In the genomic region with DNA sequence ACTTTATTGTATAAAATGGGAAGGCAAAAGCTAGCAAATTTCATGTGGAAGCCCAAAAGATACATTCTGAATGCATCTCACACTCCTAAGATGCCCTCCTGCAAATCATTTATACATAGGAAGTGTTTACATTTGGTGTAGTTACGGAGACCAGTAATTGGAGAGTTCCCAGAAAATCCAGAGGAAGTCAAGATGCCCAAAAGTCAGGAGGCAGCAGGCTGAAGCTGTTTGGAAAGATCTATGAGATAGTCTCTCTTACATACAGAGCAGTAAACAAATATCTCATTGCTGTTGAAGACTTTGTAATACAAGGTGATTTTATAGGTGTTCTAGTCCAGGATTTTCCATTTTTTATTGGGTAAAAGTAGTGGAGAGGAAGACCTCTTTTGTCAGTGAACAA, we compare ENCODE assay signal across 18 cellular contexts. TPM values are rescaled to one million over a fixed set of nuclear protein-coding genes. Genes with fewer than 3 reads are reported as not detected.
DNase-seq lines count a peak whose midpoint lies in the region; ATAC-seq, FAIRE-seq and TF ChIP-seq lines count a peak whose summit lies in the region.
"Had no signal": no experiment of that assay in that cellular context is flagged by ENCODE, and none has a peak within 500 bp of the region (broad histone marks: within the 10 kb centered on the region; RNA-seq: fewer than 3 reads in every experiment).

No MANE protein-coding gene starts in this region.

- no peaks in the 10 kb centered on the region for H3K9me1 ChIP-seq in endothelial cell of umbilical vein (replicated peaks; ENCODE audit: control insufficient read depth, extremely low read depth, insufficient read depth, low read length)

- H3K79me2 ChIP-seq in PC-3 (ENCODE audit: low read length) (no peaks in the 10 kb centered on the region), endothelial cell of umbilical vein (ENCODE audit: control insufficient read depth, insufficient read depth, low read length) (no peaks in the 10 kb centered on the region)

- H4K20me1 ChIP-seq in PC-3 (ENCODE audit: low read length), result no peaks in the 10 kb centered on the region
- no peaks in the 10 kb centered on the region for H4K20me1 ChIP-seq in endothelial cell of umbilical vein (replicated peaks; ENCODE audit: control insufficient read depth, extremely low read depth, insufficient read depth, low read length)

- peak overlapping the region; percentile 19 for H3K27ac ChIP-seq in left ventricle myocardium inferior (replicated peaks)
- peak overlapping the region; percentile 67 for H3K27ac ChIP-seq in PC-3 (ENCODE audit: low read length)
- H3K27ac ChIP-seq in endothelial cell of umbilical vein (ENCODE audit: insufficient read depth, low read depth, low read length), result no peak overlapping the region
- H3K27ac ChIP-seq: BLaER1 treated with 17β-estradiol and CSF1 and Interleukin-3, amounts not matched to agents 10 nM and 100 nM; GM23248; HL-60 had no signal

- peak; percentile 60 for ATAC-seq in PC-3
- ATAC-seq: HCT116 had no signal

- no peaks in the 10 kb centered on the region for H3F3A ChIP-seq in PC-3 (ENCODE audit: low read length, unreplicated experiment)

- H3K9me3 ChIP-seq in left ventricle myocardium inferior (replicated peaks), result no peaks in the 10 kb centered on the region
- no peaks in the 10 kb centered on the region for H3K9me3 ChIP-seq in PC-3 (ENCODE audit: low read length)
- no peaks in the 10 kb centered on the region for H3K9me3 ChIP-seq in endothelial cell of umbilical vein (replicated peaks; ENCODE audit: control insufficient read depth, insufficient read depth, low read length)
- H3K9me3 ChIP-seq: Caco-2 had no signal

- H2AFZ ChIP-seq in PC-3 (ENCODE audit: low read length) (peak overlapping the region; percentile 67; the same call in 1 of the 2 replicates), endothelial cell of umbilical vein (ENCODE audit: low read depth, low read length) (no peak overlapping the region)
- H2AFZ ChIP-seq: GM23248 had no signal

- dilution Hi-C loops in endothelial cell of umbilical vein (cut with MboI; ENCODE audit: extremely low pct_ligation_motif_present, low sequenced_read_pairs), result no loop called here

- H3K27me3 Mint-ChIP-seq in CD14-positive monocyte (ENCODE audit: low read depth in 3 of 3), result peaks cover 0 to 2% (median 0%) of the 10 kb centered on the region in 3 donors
- H3K27me3 Mint-ChIP-seq: B cell; CD4-positive, alpha-beta T cell had no signal

- H3K9me2 ChIP-seq in PC-3 (replicated peaks; ENCODE audit: low read length), result no peaks in the 10 kb centered on the region

- POLR2A ChIA-PET in PC-3 (lab: Charles Lee; ENCODE audit: unreplicated experiment) (no interaction called here), endothelial cell of umbilical vein (lab: Charles Lee) (no interaction called here)

- FAIRE-seq in endothelial cell of umbilical vein (lab: Jason Lieb, UNC), result no peak
- FAIRE-seq in RCC 7860 (lab: Jason Lieb, UNC), result no peak
- FAIRE-seq: D721Med, GM12891, GM19239 had no signal

- no peak for TF ChIP-seq POLR2A in endothelial cell of umbilical vein (IDR thresholded peaks at IDR 0.05; ENCODE audit: low read depth, low read length)

- H3K9me3 Mint-ChIP-seq in CD14-positive monocyte, result peaks cover 4 to 14% (median 8%) of the 10 kb centered on the region in 7 donors
- H3K9me3 Mint-ChIP-seq: HFFc6 had no signal

- H3K4me1 Mint-ChIP-seq in CD14-positive monocyte, result no peaks in the 10 kb centered on the region

- TF ChIP-seq CTCF in left ventricle myocardium inferior (IDR thresholded peaks at IDR 0.05; ENCODE audit: borderline replicate concordance) (no peak), PC-3 (conservative IDR thresholded peaks at IDR 0.05; ENCODE audit: low read depth, low read length) (no peak), endothelial cell of umbilical vein (IDR thresholded peaks at IDR 0.05; ENCODE audit: extremely low read depth in 1 of 2, insufficient read depth in 1 of 2, low read depth in 1 of 2, low read length in 2 of 2) (no peak), CD14-positive monocyte (IDR thresholded peaks at IDR 0.05) (no peak)

- H3K27me3 ChIP-seq in left ventricle myocardium inferior (ENCODE audit: low read depth) (no peaks in the 10 kb centered on the region), PC-3 (ENCODE audit: low read length) (no peaks in the 10 kb centered on the region), endothelial cell of umbilical vein (ENCODE audit: control insufficient read depth in 2 of 2, insufficient read depth in 2 of 2, low read length in 2 of 2) (no peaks in the 10 kb centered on the region)
- H3K27me3 ChIP-seq: BLaER1 treated with 17β-estradiol and CSF1 and Interleukin-3, amounts not matched to agents 10 nM and 100 nM had no signal

- BruUV-seq in PC-3 (replicated peaks; lab: Mats Ljungman, UMichigan), result no TSS peak
- no TSS peak for BruUV-seq in endothelial cell of umbilical vein (replicated peaks; lab: Mats Ljungman, UMichigan)

- peaks cover 31 to 35% of the 10 kb centered on the region in 2 donors for H3K36me3 Mint-ChIP-seq in CD14-positive monocyte

- no peak overlapping the region for H3K4me3 Mint-ChIP-seq in CD14-positive monocyte
- H3K4me3 Mint-ChIP-seq: B cell; CD4-positive, alpha-beta T cell; HFFc6 had no signal

- H3K9ac ChIP-seq in PC-3 (ENCODE audit: low read length) (no peak overlapping the region), endothelial cell of umbilical vein (replicated peaks; ENCODE audit: extremely low read depth, insufficient read depth, low read length) (no peak overlapping the region)
- H3K9ac ChIP-seq: BLaER1 treated with 17β-estradiol and CSF1 and Interleukin-3, amounts not matched to agents 10 nM and 100 nM; GM23248 had no signal

- DNase-seq in left ventricle myocardium inferior (no peak), cardiac septum (ENCODE audit: low spot score) (no peak), PC-3 (peak; percentile 43), endothelial cell of umbilical vein (ENCODE audit: low read depth, low spot score) (peak; percentile 11), CD14-positive monocyte (ENCODE audit: low spot score) (no peak), RCC 7860 (ENCODE audit: low spot score) (no peak)
- no peak for DNase-seq in stimulated activated naive CD4-positive, alpha-beta T cell treated with Interleukin-2 at 50 U/mL for 16 hours (lab: John Stamatoyannopoulos, UW)
- DNase-seq: Caco-2; CD4-positive, alpha-beta T cell; GM23248; HFFc6 had no signal

- H3K4me2 ChIP-seq in PC-3 (ENCODE audit: low read length) (peak overlapping the region; percentile 80), endothelial cell of umbilical vein (ENCODE audit: insufficient read depth, low read length) (no peak overlapping the region)
- H3K4me2 ChIP-seq: BLaER1 treated with 17β-estradiol and CSF1 and Interleukin-3, amounts not matched to agents 10 nM and 100 nM had no signal

- peaks cover 52% of the 10 kb centered on the region for H3K36me3 ChIP-seq in left ventricle myocardium inferior
- no peaks in the 10 kb centered on the region for H3K36me3 ChIP-seq in PC-3 (ENCODE audit: low read depth, low read length)
- peaks cover 0 to 2% of the 10 kb centered on the region in 2 experiments for H3K36me3 ChIP-seq in endothelial cell of umbilical vein (ENCODE audit: control insufficient read depth in 2 of 2, extremely low read depth in 1 of 2, insufficient read depth in 2 of 2, low read length in 2 of 2)

- no peak overlapping the region for H3K27ac Mint-ChIP-seq in CD14-positive monocyte
- H3K27ac Mint-ChIP-seq: B cell; CD4-positive, alpha-beta T cell; HFFc6 had no signal

- H3K4me3 ChIP-seq in left ventricle myocardium inferior (no peak overlapping the region), PC-3 (ENCODE audit: low read length) (peak overlapping the region; percentile 54), endothelial cell of umbilical vein (replicated peaks in 1 of 3; ENCODE audit: insufficient read depth in 1 of 3, low read depth in 1 of 3, low read length in 3 of 3) (no peak overlapping the region)
- H3K4me3 ChIP-seq: BLaER1 treated with 17β-estradiol and CSF1 and Interleukin-3, amounts not matched to agents 10 nM and 100 nM; GM23248 had no signal

- intact Hi-C loops in left ventricle myocardium inferior (cut with micrococcal nuclease) (no loop called here), cardiac septum (cut with DNase I) (no loop called here), PC-3 (cut with micrococcal nuclease) (no loop called here), endothelial cell of umbilical vein (cut with micrococcal nuclease) (no loop called here), CD14-positive monocyte (cut with micrococcal nuclease) (no loop called here)

- CTCF ChIA-PET in PC-3 (lab: Charles Lee) (no interaction called here), endothelial cell of umbilical vein (lab: Charles Lee) (interaction anchor here (0.6 to 1.6 kb wide), 4 partner anchors 18 to 460 kb away, joined by 3 to 6 read pairs (median 4); no protein-coding TSS in a partner anchor)

- H3K4me1 ChIP-seq in left ventricle myocardium inferior, result peaks cover 85% of the 10 kb centered on the region
- peaks cover 18% of the 10 kb centered on the region for H3K4me1 ChIP-seq in PC-3 (ENCODE audit: insufficient read depth, low read length)
- H3K4me1 ChIP-seq in endothelial cell of umbilical vein (ENCODE audit: control insufficient read depth, extremely low read depth, insufficient read depth, low read length), result no peaks in the 10 kb centered on the region
- H3K4me1 ChIP-seq: BLaER1 treated with 17β-estradiol and CSF1 and Interleukin-3, amounts not matched to agents 10 nM and 100 nM; Caco-2 had no signal

RNA-seq across cellular contexts. Expression of gene KLHL24, which starts 8.8 kb away (rescaled TPM):
- total RNA-seq in left ventricle myocardium inferior (217 TPM), cardiac septum (134 TPM), PC-3 (2014; rRNA removed) (7.4 and 10.0 TPM in 2 replicates), endothelial cell of umbilical vein (45.8 and 46.2 TPM in 2 replicates)
- polyA plus RNA-seq in endothelial cell of umbilical vein (14.0 and 18.0 TPM in 2 replicates), CD14-positive monocyte (10 to 100 TPM; 24.1 to 31.4 TPM)
- 12.6 and 15.0 TPM in 2 replicates for polyA plus RNA-seq in endothelial cell of umbilical vein (2011; cell fraction: cytosol; rRNA removed)
- polyA plus RNA-seq in endothelial cell of umbilical vein (2011; cell fraction: nucleus; rRNA removed), result 31.7 and 34.0 TPM in 2 replicates
- polyA plus RNA-seq in endothelial cell of umbilical vein (2012), result 14.0 and 17.5 TPM in 2 replicates
- polyA minus RNA-seq in endothelial cell of umbilical vein, result 84.7 and 88.3 TPM in 2 replicates
- 33.1 TPM for polyA minus RNA-seq in endothelial cell of umbilical vein (2011; cell fraction: cytosol; rRNA and poly(A)+ RNA removed)
- polyA minus RNA-seq in endothelial cell of umbilical vein (2011; cell fraction: nucleus; rRNA and poly(A)+ RNA removed), result 64.9 and 78.2 TPM in 2 replicates

RNA-seq across cellular contexts. Expression of gene YEATS2, which starts 53.4 kb away (rescaled TPM):
- total RNA-seq in left ventricle myocardium inferior, result 10.7 TPM
- 15.5 TPM for total RNA-seq in cardiac septum
- 30.4 and 31.0 TPM in 2 replicates for total RNA-seq in PC-3 (2014; rRNA removed)
- 59.1 and 59.9 TPM in 2 replicates for total RNA-seq in endothelial cell of umbilical vein
- polyA plus RNA-seq in endothelial cell of umbilical vein, result 30.2 and 31.0 TPM in 2 replicates
- 31.4 and 32.0 TPM in 2 replicates for polyA plus RNA-seq in endothelial cell of umbilical vein (2011; cell fraction: cytosol; rRNA removed)
- polyA plus RNA-seq in endothelial cell of umbilical vein (2011; cell fraction: nucleus; rRNA removed), result 71.3 and 71.9 TPM in 2 replicates
- polyA plus RNA-seq in endothelial cell of umbilical vein (2012), result 22.8 and 22.9 TPM in 2 replicates
- 49.5 and 57.4 TPM in 2 replicates for polyA minus RNA-seq in endothelial cell of umbilical vein
- polyA minus RNA-seq in endothelial cell of umbilical vein (2011; cell fraction: cytosol; rRNA and poly(A)+ RNA removed), result 21.6 TPM
- 73.7 and 85.7 TPM in 2 replicates for polyA minus RNA-seq in endothelial cell of umbilical vein (2011; cell fraction: nucleus; rRNA and poly(A)+ RNA removed)
- 1 to 10 TPM; 4.2 to 5.0 TPM for polyA plus RNA-seq in CD14-positive monocyte

Comparison
In these comparisons a context has a peak if more than half of its experiments do, and no peak if none do; other contexts are left out.
1. DNase-seq: peak in PC-3 (single experiment) and endothelial cell of umbilical vein (single experiment); none in left ventricle myocardium inferior (single experiment), cardiac septum (single experiment), stimulated activated naive CD4-positive, alpha-beta T cell treated with Interleukin-2 at 50 U/mL for 16 hours (single experiment), CD14-positive monocyte (single experiment) and RCC 7860 (single experiment).